ENCODE assay signal across 20 cellular contexts in genomic region chr17:58398574-58399266, GRCh38. TPM values are rescaled to one million over a fixed set of nuclear protein-coding genes. Genes with fewer than 3 reads are reported as not detected.
"Had no signal": no experiment of that assay in that cellular context is flagged by ENCODE, and none has a peak within 500 bp of the region (broad histone marks: within the 10 kb centered on the region; RNA-seq: fewer than 3 reads in every experiment).

No MANE protein-coding gene starts in this region.

- H3K4me3 ChIP-seq: body of pancreas, esophagus squamous epithelium, ovary, thyroid gland, uterus had no signal

- H3K36me3 ChIP-seq: esophagus squamous epithelium, ovary, thyroid gland, uterus had no signal

- H3K27ac ChIP-seq: body of pancreas, ovary, thyroid gland, uterus had no signal

- H3K4me1 ChIP-seq: thyroid gland, uterus had no signal

- H3K27ac Mint-ChIP-seq: activated B cell treated with CpG ODN at 0.5 μM for 24 hours; activated CD8-positive, alpha-beta T cell treated with anti-CD3 and anti-CD28 coated beads for 36 hours; activated naive CD8-positive, alpha-beta T cell treated with anti-CD3 and anti-CD28 coated beads for 36 hours; stimulated activated naive B cell treated with anti-CD40 and anti-IgM and Interleukin-4, amounts not matched to agents 10 μg/mL and 1 μg/mL and 100 μg/mL, for 72 hours; T-helper 17 cell had no signal

- H3K9me3 ChIP-seq: body of pancreas, esophagus squamous epithelium, ovary, thyroid gland, uterus had no signal

- H3K9me3 Mint-ChIP-seq: activated B cell treated with CpG ODN at 0.5 μM for 24 hours; activated CD8-positive, alpha-beta T cell treated with anti-CD3 and anti-CD28 coated beads for 36 hours; activated naive CD8-positive, alpha-beta T cell treated with anti-CD3 and anti-CD28 coated beads for 36 hours; stimulated activated naive B cell treated with anti-CD40 and anti-IgM and Interleukin-4, amounts not matched to agents 10 μg/mL and 1 μg/mL and 100 μg/mL, for 72 hours had no signal

- H3K27me3 Mint-ChIP-seq: activated B cell treated with CpG ODN at 0.5 μM for 24 hours; activated CD8-positive, alpha-beta T cell treated with anti-CD3 and anti-CD28 coated beads for 36 hours; activated naive CD8-positive, alpha-beta T cell treated with anti-CD3 and anti-CD28 coated beads for 36 hours; stimulated activated naive B cell treated with anti-CD40 and anti-IgM and Interleukin-4, amounts not matched to agents 10 μg/mL and 1 μg/mL and 100 μg/mL, for 72 hours; T-helper 17 cell had no signal

- DNase-seq: activated B cell treated with CpG ODN at 0.5 μM for 24 hours; activated CD4-positive, alpha-beta T cell treated with anti-CD3 and anti-CD28 coated beads for 48 hours; activated CD8-positive, alpha-beta T cell treated with anti-CD3 and anti-CD28 coated beads for 36 hours; activated gamma-delta T cell; activated naive CD8-positive, alpha-beta T cell treated with anti-CD3 and anti-CD28 coated beads for 36 hours; activated T-cell treated with anti-CD3 and anti-CD28 coated beads, Interleukin-2, amount 50 U/mL, for 48 hours; amygdala; body of pancreas; central memory CD4-positive, alpha-beta T cell; cortex of kidney; effector CD4-positive, alpha-beta T cell; esophagus squamous epithelium; ovary; retina; stimulated activated CD4-positive, alpha-beta T cell treated with anti-CD3 and anti-CD28 coated beads, Interleukin-4, amount 100 ng/mL, for 1 hour; stimulated activated naive B cell treated with anti-CD40 and anti-IgM and Interleukin-4, amounts not matched to agents 10 μg/mL and 1 μg/mL and 100 μg/mL, for 72 hours; T-helper 17 cell; thyroid gland; uterus had no signal

- H3K4me3 Mint-ChIP-seq: activated B cell treated with CpG ODN at 0.5 μM for 24 hours; activated CD8-positive, alpha-beta T cell treated with anti-CD3 and anti-CD28 coated beads for 36 hours; activated naive CD8-positive, alpha-beta T cell treated with anti-CD3 and anti-CD28 coated beads for 36 hours; stimulated activated naive B cell treated with anti-CD40 and anti-IgM and Interleukin-4, amounts not matched to agents 10 μg/mL and 1 μg/mL and 100 μg/mL, for 72 hours; T-helper 17 cell had no signal

- H3K4me1 Mint-ChIP-seq: activated B cell treated with CpG ODN at 0.5 μM for 24 hours; stimulated activated naive B cell treated with anti-CD40 and anti-IgM and Interleukin-4, amounts not matched to agents 10 μg/mL and 1 μg/mL and 100 μg/mL, for 72 hours had no signal

RNA-seq across cellular contexts. Expression of gene RNF43, which starts 18.6 kb away (rescaled TPM):
- total RNA-seq: fibroblast of villous mesenchyme had no signal
